In the genomic region with DNA sequence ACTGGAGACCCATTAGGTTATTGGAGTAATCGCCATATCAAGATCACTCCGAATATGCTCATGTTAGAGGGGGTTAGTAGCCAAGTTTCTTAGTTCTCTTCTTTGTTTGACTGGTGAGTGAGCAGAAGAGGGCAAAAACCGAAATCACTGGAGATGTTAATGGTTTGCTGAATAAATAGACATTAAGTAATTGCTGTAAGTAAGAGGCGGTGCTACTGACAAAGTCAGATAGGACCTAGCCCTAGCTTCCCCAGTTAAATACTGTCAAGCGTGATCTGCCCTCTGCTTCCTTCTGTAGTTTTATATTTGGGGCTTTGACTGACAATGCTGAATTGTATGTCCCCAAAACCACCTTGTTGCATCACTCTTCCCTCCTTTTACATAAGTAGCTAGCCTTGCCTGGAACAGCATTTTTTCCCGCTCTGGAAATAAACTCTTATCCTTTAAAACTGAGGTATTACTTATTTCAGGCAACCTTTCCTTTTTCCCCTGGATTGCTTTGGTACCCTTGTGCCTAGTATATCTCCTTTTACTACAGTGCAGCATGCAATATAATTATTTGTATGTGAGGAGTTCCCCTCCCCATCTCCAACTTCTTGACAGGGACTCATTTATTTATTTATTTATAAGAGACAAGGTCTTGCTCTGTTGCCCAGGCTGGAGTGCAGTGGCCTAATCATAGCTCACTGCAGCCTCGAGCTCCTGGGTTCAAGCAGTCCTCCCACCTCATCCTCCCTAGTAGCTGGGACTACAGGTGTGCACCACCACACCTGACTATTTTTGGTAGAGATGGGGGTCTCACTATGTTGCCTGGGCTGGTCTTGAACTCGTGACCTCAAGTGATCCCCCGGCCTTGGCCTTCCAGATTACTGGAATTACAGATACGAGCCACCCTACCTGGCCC, we compare ENCODE assay signal across 9 cellular contexts. TPM values are rescaled to one million over a fixed set of nuclear protein-coding genes. Genes with fewer than 3 reads are reported as not detected.
A peak's percentile ranks its signal among the peaks of the same experiment; 100 is the strongest.
DNase-seq lines count a peak whose midpoint lies in the region; ATAC-seq and TF ChIP-seq lines count a peak whose summit lies in the region.
"Had no signal": no experiment of that assay in that cellular context is flagged by ENCODE, and none has a peak within 500 bp of the region (broad histone marks: within the 10 kb centered on the region; RNA-seq: fewer than 3 reads in every experiment).

No MANE protein-coding gene starts in this region.

- H3K9ac ChIP-seq in Loucy (ENCODE audit: low read depth, low read length, poor library complexity, severe bottlenecking) = peak overlapping the region; percentile 78
- peak overlapping the region; percentile 70 to 89 for H3K9ac ChIP-seq in duodenal mucosa (ENCODE audit: low read depth in 1 of 2, low read length in 2 of 2)
- H3K9ac ChIP-seq in neural progenitor cell = peak overlapping the region; percentile 93

- no peak overlapping the region for H2AFZ ChIP-seq in Loucy (ENCODE audit: low read length)
- H2AFZ ChIP-seq in neural progenitor cell (replicated peaks) = no peak overlapping the region

- no peak overlapping the region for H3K27ac ChIP-seq in CD8-positive, alpha-beta memory T cell (ENCODE audit: low read depth, low read length)
- H3K27ac ChIP-seq in duodenal mucosa (ENCODE audit: low read depth, low read length) = no peak overlapping the region
- no peak overlapping the region for H3K27ac ChIP-seq in neural progenitor cell

- 0 out of 2 replicates have a peak, but pooled peaks cover 2% of the 10 kb centered on the region for H3F3A ChIP-seq in Loucy (ENCODE audit: low read depth)
- H3F3A ChIP-seq in neural progenitor cell (ENCODE audit: low read depth) = peaks cover 12% of the 10 kb centered on the region

- H3K36me3 Mint-ChIP-seq in CD8-positive, alpha-beta memory T cell = peaks cover 4 to 42% (median 21%) of the 10 kb centered on the region in 3 donors
- H3K36me3 Mint-ChIP-seq in neural progenitor cell = peaks cover 29% of the 10 kb centered on the region

- H3K9me2 ChIP-seq in Loucy (replicated peaks; ENCODE audit: low read depth, low read length) = no peaks in the 10 kb centered on the region

- H3K27ac Mint-ChIP-seq in CD8-positive, alpha-beta memory T cell = peak overlapping the region in 5 of 8 donors; percentile 20 to 65 (median 55)
- H3K27ac Mint-ChIP-seq in neural progenitor cell = no peak overlapping the region

- H3K27me3 ChIP-seq in CD8-positive, alpha-beta memory T cell (ENCODE audit: insufficient read depth, low read length, poor library complexity, severe bottlenecking) = no peaks in the 10 kb centered on the region
- H3K27me3 ChIP-seq in Loucy (ENCODE audit: insufficient read depth, low read length, poor library complexity, severe bottlenecking) (no peaks in the 10 kb centered on the region), duodenal mucosa (ENCODE audit: control insufficient read depth in 1 of 2, insufficient read depth in 2 of 2, low read length in 2 of 2) (no peaks in the 10 kb centered on the region), neural progenitor cell (no peaks in the 10 kb centered on the region)

- POLR2A ChIA-PET in CD8-positive, alpha-beta memory T cell (lab: Charles Lee) = interaction anchor here (0.7 kb wide), 1 partner anchor 539 kb away, joined by 4 read pairs; no protein-coding TSS in a partner anchor

- CTCF ChIA-PET in CD8-positive, alpha-beta memory T cell (lab: Charles Lee) = no interaction called here

- ATAC-seq in HG02970 (IDR thresholded peaks at IDR 0.05; ENCODE audit: low FRiP score, unreplicated experiment) = no peak
- ATAC-seq in HG03460 (IDR thresholded peaks at IDR 0.05; ENCODE audit: unreplicated experiment) = no peak
- no peak for ATAC-seq in GM18907 (IDR thresholded peaks at IDR 0.05; ENCODE audit: unreplicated experiment)

- no peaks in the 10 kb centered on the region for H3K9me3 ChIP-seq in CD8-positive, alpha-beta memory T cell (ENCODE audit: low read length)
- peaks cover 13% of the 10 kb centered on the region for H3K9me3 ChIP-seq in Loucy (ENCODE audit: insufficient read depth, low read depth, low read length)
- peaks cover 0 to 4% of the 10 kb centered on the region in 2 donors for H3K9me3 ChIP-seq in duodenal mucosa (ENCODE audit: control insufficient read depth in 1 of 2, low read length in 2 of 2)
- H3K9me3 ChIP-seq in neural progenitor cell (ENCODE audit: low read depth) = peaks cover 16% of the 10 kb centered on the region

- peaks cover 27% of the 10 kb centered on the region for H3K4me1 ChIP-seq in CD8-positive, alpha-beta memory T cell (ENCODE audit: insufficient read depth, low read length)
- peaks cover 30% of the 10 kb centered on the region for H3K4me1 ChIP-seq in Loucy (ENCODE audit: insufficient read depth, low read length, poor library complexity, severe bottlenecking)
- H3K4me1 ChIP-seq in duodenal mucosa (ENCODE audit: control insufficient read depth in 1 of 2, insufficient read depth in 2 of 2, low read length in 2 of 2) = peaks cover 17% of the 10 kb centered on the region in 2 donors
- H3K4me1 ChIP-seq in neural progenitor cell = peaks cover 11% of the 10 kb centered on the region

- peaks cover 13% of the 10 kb centered on the region for H3K36me3 ChIP-seq in CD8-positive, alpha-beta memory T cell (ENCODE audit: insufficient read depth, low read length)
- H3K36me3 ChIP-seq in Loucy (ENCODE audit: insufficient read depth, low read length) (peaks cover 40% of the 10 kb centered on the region), duodenal mucosa (ENCODE audit: control insufficient read depth in 1 of 2, insufficient read depth in 2 of 2, low read length in 2 of 2) (peaks cover 17 to 30% of the 10 kb centered on the region in 2 donors), neural progenitor cell (peaks cover 32% of the 10 kb centered on the region)

- no peak for DNase-seq in CD8-positive, alpha-beta memory T cell
- DNase-seq in neural progenitor cell (ENCODE audit: low spot score) = no peak
- DNase-seq in GOT3 (lab: John Stamatoyannopoulos, UW) = no peak
- DNase-seq: stimulated activated CD4-positive, alpha-beta T cell treated with anti-CD3 and anti-CD28 coated beads, Interleukin-2, amount 100 ng/mL, for 48 hours had no signal

- H3K4me1 Mint-ChIP-seq in CD8-positive, alpha-beta memory T cell = peaks cover 17 to 40% (median 21%) of the 10 kb centered on the region in 3 donors
- no peaks in the 10 kb centered on the region for H3K4me1 Mint-ChIP-seq in neural progenitor cell

- no peaks in the 10 kb centered on the region for H3K9me3 Mint-ChIP-seq in CD8-positive, alpha-beta memory T cell
- peaks cover 13% of the 10 kb centered on the region for H3K9me3 Mint-ChIP-seq in neural progenitor cell

- H3K4me2 ChIP-seq in Loucy (ENCODE audit: low read depth, low read length, poor library complexity, severe bottlenecking) (peak overlapping the region; percentile 89), neural progenitor cell (peak overlapping the region; percentile 92)

- peaks cover 3% of the 10 kb centered on the region in 2 donors for H3K27me3 Mint-ChIP-seq in CD8-positive, alpha-beta memory T cell
- no peaks in the 10 kb centered on the region for H3K27me3 Mint-ChIP-seq in neural progenitor cell (ENCODE audit: insufficient read depth, low read depth)

- H3K4me3 Mint-ChIP-seq in CD8-positive, alpha-beta memory T cell = peak overlapping the region in 3 of 7 donors; percentile 13 to 46 (median 41)
- no peak overlapping the region for H3K4me3 Mint-ChIP-seq in neural progenitor cell

- H3K79me2 ChIP-seq in Loucy (ENCODE audit: insufficient read depth, low read length) (peaks cover 65% of the 10 kb centered on the region), neural progenitor cell (ENCODE audit: low read depth) (peaks cover 65% of the 10 kb centered on the region)

- no peak for TF ChIP-seq CTCF in Loucy (conservative IDR thresholded peaks at IDR 0.05; ENCODE audit: low read length)
- TF ChIP-seq CTCF in neural progenitor cell (IDR thresholded peaks at IDR 0.05) = no peak

- peak overlapping the region; percentile 83 for H3K4me3 ChIP-seq in CD8-positive, alpha-beta memory T cell (ENCODE audit: low read length)
- H3K4me3 ChIP-seq in Loucy (ENCODE audit: low read length, poor library complexity, severe bottlenecking) = peak overlapping the region; percentile 86
- peak overlapping the region; percentile 83 to 98 for H3K4me3 ChIP-seq in duodenal mucosa (ENCODE audit: low read depth in 1 of 2, low read length in 2 of 2)
- H3K4me3 ChIP-seq in neural progenitor cell = peak overlapping the region; percentile 95

- peaks cover 48% of the 10 kb centered on the region for H4K20me1 ChIP-seq in Loucy (ENCODE audit: insufficient read depth, low read length, poor library complexity, severe bottlenecking)
- peaks cover 17% of the 10 kb centered on the region for H4K20me1 ChIP-seq in neural progenitor cell (ENCODE audit: low read depth)

RNA-seq across cellular contexts. Expression of a gene that starts 1.4 kb away (rescaled TPM):
- 10 to 100 TPM; 45.4 to 49.2 TPM for total RNA-seq in CD8-positive, alpha-beta memory T cell
- polyA plus RNA-seq in CD8-positive, alpha-beta memory T cell = 51.0 TPM
- 37.0 and 49.7 TPM in 2 replicates for total RNA-seq in neural progenitor cell (ENCODE audit: low replicate concordance)
